Comparison of ENCODE assay signal across 8 cellular contexts in the genomic region with DNA sequence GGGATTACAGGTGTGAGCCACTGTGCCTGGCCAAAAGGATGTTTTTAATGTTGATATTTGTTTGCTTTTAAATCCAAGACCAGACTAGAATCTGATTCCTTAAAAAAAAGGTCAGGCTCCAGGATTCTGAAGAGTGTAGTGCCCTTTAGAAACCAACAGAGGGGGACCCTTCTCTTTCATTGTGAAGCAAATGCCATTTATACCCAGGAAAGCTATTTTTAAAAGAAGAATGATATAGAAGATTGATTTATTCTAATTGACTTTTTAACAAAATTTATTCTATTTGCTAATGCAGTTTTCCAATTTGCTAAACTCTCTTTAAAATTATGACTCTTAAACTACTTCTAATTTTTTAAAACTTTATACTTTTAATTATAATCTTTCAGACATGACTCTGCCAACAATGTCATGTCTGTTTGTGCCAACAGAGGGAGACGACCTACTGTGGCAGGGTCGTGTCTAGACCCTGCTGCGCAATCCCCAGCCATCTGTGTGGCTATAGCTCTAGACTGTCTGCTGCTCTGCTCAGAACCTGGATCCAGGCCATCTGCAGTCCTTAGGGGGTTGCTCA.
DNase-seq lines count a peak whose midpoint lies in the region; ATAC-seq, FAIRE-seq and TF ChIP-seq lines count a peak whose summit lies in the region.

No MANE protein-coding gene starts in this region.

- peak; percentile 69 for DNase-seq in NCI-H1092 treated with DMSO at 0.1 percent for 48 hours (lab: John Stamatoyannopoulos, UW)
- no peak for DNase-seq in NCI-H1092 (lab: John Stamatoyannopoulos, UW)
- peak; percentile 19 for DNase-seq in HT1080 (ENCODE audit: low read depth)
- peak; percentile 6 for DNase-seq in OCI-LY7 (ENCODE audit: low spot score)
- peak; percentile 59 for DNase-seq in epithelial cell of esophagus (ENCODE audit: low read depth)
- DNase-seq in pancreas, result no peak
- DNase-seq in NCI-H774 (lab: John Stamatoyannopoulos, UW), result no peak

- intact Hi-C loops in OCI-LY7 (cut with micrococcal nuclease; ENCODE audit: unreplicated experiment) (no loop called here), pancreas (cut with DNase I) (no loop called here)

- no peak overlapping the region for H3K4me2 ChIP-seq in OCI-LY7 (ENCODE audit: low read length)

- FAIRE-seq in pancreas (lab: Jason Lieb, UNC), result peak; percentile 72

- H3K79me2 ChIP-seq in OCI-LY7 (ENCODE audit: insufficient read depth, low read depth, low read length), result no peaks in the 10 kb centered on the region

- no peaks in the 10 kb centered on the region for H3K4me1 ChIP-seq in OCI-LY7 (ENCODE audit: insufficient read depth, low read length, poor library complexity, severe bottlenecking)
- H3K4me1 ChIP-seq in pancreas, result no peaks in the 10 kb centered on the region

- no peak overlapping the region for H2AFZ ChIP-seq in OCI-LY7 (ENCODE audit: low read length)

- H4K20me1 ChIP-seq in OCI-LY7 (ENCODE audit: insufficient read depth, low read length), result no peaks in the 10 kb centered on the region

- BruUV-seq in OCI-LY7 (replicated peaks; lab: Mats Ljungman, UMichigan), result no TSS peak

- POLR2A ChIA-PET in OCI-LY7 (lab: Charles Lee), result interaction anchor here (0.6 kb wide), 1 partner anchor 1772 kb away, joined by 4 read pairs; no protein-coding TSS in a partner anchor

- H3K36me3 ChIP-seq in OCI-LY7 (ENCODE audit: insufficient read depth, low read length), result no peaks in the 10 kb centered on the region
- H3K36me3 ChIP-seq in pancreas, result peaks cover 0 to 5% (median 0%) of the 10 kb centered on the region in 3 donors

- H3K9me3 ChIP-seq in OCI-LY7 (ENCODE audit: low read length) (no peaks in the 10 kb centered on the region), pancreas (no peaks in the 10 kb centered on the region)

- peak; percentile 68 for TF ChIP-seq CTCF in OCI-LY7 (conservative IDR thresholded peaks at IDR 0.05; ENCODE audit: low read length)
- TF ChIP-seq CTCF in epithelial cell of esophagus (IDR thresholded peaks at IDR 0.05; ENCODE audit: insufficient read depth, low read depth, low read length, missing control alignments), result peak; percentile 66
- TF ChIP-seq CTCF in pancreas (IDR thresholded peaks at IDR 0.05), result peak; percentile 12 to 48 (median 40)

- CTCF ChIA-PET in OCI-LY7 (lab: Charles Lee; ENCODE audit: unreplicated experiment), result no interaction called here

- ATAC-seq in pancreas (peak; percentile 61 to 92 (median 87)), GM21529 (IDR thresholded peaks at IDR 0.05; ENCODE audit: unreplicated experiment) (no peak)

- no peaks in the 10 kb centered on the region for H3K27me3 ChIP-seq in pancreas

- H3K4me3 ChIP-seq in OCI-LY7 (ENCODE audit: low read depth, low read length, poor library complexity, severe bottlenecking), result no peak overlapping the region
- no peak overlapping the region for H3K4me3 ChIP-seq in epithelial cell of esophagus (ENCODE audit: low read length)
- H3K4me3 ChIP-seq in pancreas, result no peak overlapping the region

- WGBS in pancreas, 2 donors, result 10 to 17% methylated on average over 3 of the region's 3 CpGs

- H3K9me2 ChIP-seq in OCI-LY7 (ENCODE audit: insufficient read depth, low read length), result no peaks in the 10 kb centered on the region

- no peak overlapping the region for H3K27ac ChIP-seq in OCI-LY7 (ENCODE audit: low read depth, low read length, poor library complexity, severe bottlenecking)
- no peak overlapping the region for H3K27ac ChIP-seq in pancreas

Comparison
In these comparisons a context has a peak if more than half of its experiments do, and no peak if none do; other contexts are left out.
1. DNase-seq: peak in NCI-H1092 treated with DMSO at 0.1 percent for 48 hours (single experiment), HT1080 (single experiment), OCI-LY7 (single experiment) and epithelial cell of esophagus (single experiment); none in NCI-H1092 (single experiment), pancreas (0 of 6) and NCI-H774 (single experiment).
2. Peak in every context shown above with its lines, with median percentiles within 50 percentile points of each other: CTCF ChIP-seq.